Comparison of ENCODE assay signal across 8 cellular contexts in the genomic region with DNA sequence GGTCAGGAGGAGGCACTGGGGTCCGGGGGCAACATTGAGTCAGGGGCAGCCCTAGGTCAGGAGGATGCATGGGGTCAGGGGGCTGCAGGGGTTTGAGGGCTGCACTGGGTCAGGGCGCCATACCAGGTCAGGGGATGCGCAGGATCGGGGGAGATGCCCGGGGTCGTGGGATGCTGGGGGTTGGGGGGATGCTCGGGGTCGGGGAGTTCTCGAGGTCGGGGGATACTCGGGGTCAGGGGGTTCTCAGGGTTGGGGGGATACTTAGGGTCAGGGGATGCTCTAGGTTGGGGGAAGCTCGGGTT. TPM values are rescaled to one million over a fixed set of nuclear protein-coding genes. Genes with fewer than 3 reads are reported as not detected.
DNase-seq lines count a peak whose midpoint lies in the region; ATAC-seq and TF ChIP-seq lines count a peak whose summit lies in the region.

No MANE protein-coding gene starts in this region.

- H3K36me3 ChIP-seq in iPS-18a (ENCODE audit: control insufficient read depth, low read depth, low read length) = no peaks in the 10 kb centered on the region
- H3K36me3 ChIP-seq in stomach = peaks cover 0 to 9% (median 0%) of the 10 kb centered on the region in 4 donors

- TF ChIP-seq CTCF in stomach (IDR thresholded peaks at IDR 0.05) = no peak

- peaks cover 8% of the 10 kb centered on the region for H3K36me3 Mint-ChIP-seq in activated CD8-positive, alpha-beta memory T cell treated with anti-CD3 and anti-CD28 coated beads, Interleukin-2, amount 10 ng/mL, durations not matched to agents 7 days and 5 days
- H3K36me3 Mint-ChIP-seq in activated CD8-positive, alpha-beta T cell treated with anti-CD3 and anti-CD28 coated beads, Interleukin-2, amount 10 ng/mL, durations not matched to agents 7 days and 5 days (ENCODE audit: low read depth) = peaks cover 6% of the 10 kb centered on the region

- peak overlapping the region; percentile 66 for H3K4me3 ChIP-seq in iPS-18a (ENCODE audit: low read length)
- peak overlapping the region; percentile 96 to 99 (median 98) for H3K4me3 ChIP-seq in stomach

- H3K4me1 ChIP-seq in iPS-18a (ENCODE audit: control insufficient read depth, low read depth, low read length) (peaks cover 13% of the 10 kb centered on the region), stomach (peaks cover 0 to 39% (median 26%) of the 10 kb centered on the region in 4 donors)

- TF ChIP-seq EP300 in stomach (IDR thresholded peaks at IDR 0.05) = no peak

- intact Hi-C loops in stomach (cut with DNase I; ENCODE audit: low total_unique reads) = no loop called here

- H3K9me3 ChIP-seq in iPS-18a (ENCODE audit: control insufficient read depth, low read depth, low read length) (no peaks in the 10 kb centered on the region), stomach (no peaks in the 10 kb centered on the region)

- no peak for DNase-seq in activated CD8-positive, alpha-beta memory T cell treated with anti-CD3 and anti-CD28 coated beads, Interleukin-2, amount 10 ng/mL, durations not matched to agents 7 days and 5 days
- DNase-seq in activated CD8-positive, alpha-beta memory T cell treated with anti-CD3 and anti-CD28 coated beads for 24 hours = no peak
- no peak for DNase-seq in activated CD8-positive, alpha-beta T cell treated with anti-CD3 and anti-CD28 coated beads, Interleukin-2, amount 10 ng/mL, durations not matched to agents 7 days and 5 days
- no peak for DNase-seq in stomach
- DNase-seq in AML-193 (lab: John Stamatoyannopoulos, UW) = no peak
- no peak for DNase-seq in erythroblast (lab: John Stamatoyannopoulos, UW)
- no peak for DNase-seq in NOMO-1 (lab: John Stamatoyannopoulos, UW; ENCODE audit: unreplicated experiment in 2 of 2)

- no peak overlapping the region for H3K27ac ChIP-seq in iPS-18a (ENCODE audit: low read length)
- no peak overlapping the region for H3K27ac ChIP-seq in stomach

- H3K9ac ChIP-seq in iPS-18a (ENCODE audit: low read length) = no peak overlapping the region

- H3K4me1 Mint-ChIP-seq in activated CD8-positive, alpha-beta memory T cell treated with anti-CD3 and anti-CD28 coated beads, Interleukin-2, amount 10 ng/mL, durations not matched to agents 7 days and 5 days = peaks cover 32% of the 10 kb centered on the region
- H3K4me1 Mint-ChIP-seq in activated CD8-positive, alpha-beta T cell treated with anti-CD3 and anti-CD28 coated beads, Interleukin-2, amount 10 ng/mL, durations not matched to agents 7 days and 5 days (ENCODE audit: low read depth) = peaks cover 37% of the 10 kb centered on the region

- WGBS in stomach, 5 donors = 87 to 92% (median 89%) methylated on average over 10 to 12 of the region's 12 CpGs

- H3K9me3 Mint-ChIP-seq in activated CD8-positive, alpha-beta memory T cell treated with anti-CD3 and anti-CD28 coated beads, Interleukin-2, amount 10 ng/mL, durations not matched to agents 7 days and 5 days (ENCODE audit: low read depth) = no peaks in the 10 kb centered on the region
- H3K9me3 Mint-ChIP-seq in activated CD8-positive, alpha-beta T cell treated with anti-CD3 and anti-CD28 coated beads, Interleukin-2, amount 10 ng/mL, durations not matched to agents 7 days and 5 days (ENCODE audit: insufficient read depth) = no peaks in the 10 kb centered on the region

- POLR2A ChIA-PET in activated CD8-positive, alpha-beta T cell treated with anti-CD3 and anti-CD28 coated beads, Interleukin-2, amount 10 ng/mL, durations not matched to agents 7 days and 5 days (lab: Charles Lee) = interaction anchor here (0.5 to 3.1 kb wide), 6 partner anchors 10 to 123 kb away, joined by 3 to 26 read pairs (median 6); no protein-coding TSS in a partner anchor

- ATAC-seq in activated CD8-positive, alpha-beta memory T cell treated with anti-CD3 and anti-CD28 coated beads, Interleukin-2, amount 10 ng/mL, durations not matched to agents 7 days and 5 days = no peak
- no peak for ATAC-seq in activated CD8-positive, alpha-beta T cell treated with anti-CD3 and anti-CD28 coated beads, Interleukin-2, amount 10 ng/mL, durations not matched to agents 7 days and 5 days

- peak overlapping the region; percentile 85 for H3K4me3 Mint-ChIP-seq in activated CD8-positive, alpha-beta memory T cell treated with anti-CD3 and anti-CD28 coated beads, Interleukin-2, amount 10 ng/mL, durations not matched to agents 7 days and 5 days
- H3K4me3 Mint-ChIP-seq in activated CD8-positive, alpha-beta T cell treated with anti-CD3 and anti-CD28 coated beads, Interleukin-2, amount 10 ng/mL, durations not matched to agents 7 days and 5 days = peak overlapping the region; percentile 96

- no peak for TF ChIP-seq POLR2A in stomach (IDR thresholded peaks at IDR 0.05)
- no peak for TF ChIP-seq POLR2A in erythroblast (IDR thresholded peaks at IDR 0.05; ENCODE audit: low read length)

- H3K27me3 ChIP-seq in iPS-18a (ENCODE audit: control insufficient read depth, insufficient read depth, low read length) = no peaks in the 10 kb centered on the region
- H3K27me3 ChIP-seq in stomach = no peaks in the 10 kb centered on the region

- CTCF ChIA-PET in activated CD8-positive, alpha-beta memory T cell treated with anti-CD3 and anti-CD28 coated beads, Interleukin-2, amount 10 ng/mL, durations not matched to agents 7 days and 5 days (lab: Charles Lee) = interaction anchor here (0.8 to 3.0 kb wide), 4 partner anchors 12 to 65 kb away, joined by 3 to 13 read pairs (median 6); no protein-coding TSS in a partner anchor
- CTCF ChIA-PET in activated CD8-positive, alpha-beta T cell treated with anti-CD3 and anti-CD28 coated beads, Interleukin-2, amount 10 ng/mL, durations not matched to agents 7 days and 5 days (lab: Charles Lee) = interaction anchor here (0.7 to 2.3 kb wide), 4 partner anchors 8 to 100 kb away, joined by 3 to 11 read pairs (median 6); no protein-coding TSS in a partner anchor

- H3K27me3 Mint-ChIP-seq in activated CD8-positive, alpha-beta memory T cell treated with anti-CD3 and anti-CD28 coated beads, Interleukin-2, amount 10 ng/mL, durations not matched to agents 7 days and 5 days = no peaks in the 10 kb centered on the region
- H3K27me3 Mint-ChIP-seq in activated CD8-positive, alpha-beta T cell treated with anti-CD3 and anti-CD28 coated beads, Interleukin-2, amount 10 ng/mL, durations not matched to agents 7 days and 5 days (ENCODE audit: low read depth) = no peaks in the 10 kb centered on the region

- H3K27ac Mint-ChIP-seq in activated CD8-positive, alpha-beta memory T cell treated with anti-CD3 and anti-CD28 coated beads, Interleukin-2, amount 10 ng/mL, durations not matched to agents 7 days and 5 days = peak overlapping the region; percentile 90
- peak overlapping the region; percentile 92 for H3K27ac Mint-ChIP-seq in activated CD8-positive, alpha-beta T cell treated with anti-CD3 and anti-CD28 coated beads, Interleukin-2, amount 10 ng/mL, durations not matched to agents 7 days and 5 days

RNA-seq across cellular contexts. Expression of gene EXOC2, which starts 0.7 kb away (rescaled TPM):
- 10 to 100 TPM; 28.4 to 34.6 TPM for total RNA-seq in activated CD8-positive, alpha-beta memory T cell treated with anti-CD3 and anti-CD28 coated beads, Interleukin-2, amount 10 ng/mL, durations not matched to agents 7 days and 5 days
- total RNA-seq in activated CD8-positive, alpha-beta T cell treated with anti-CD3 and anti-CD28 coated beads, Interleukin-2, amount 10 ng/mL, durations not matched to agents 7 days and 5 days = 10 to 100 TPM; 34.5 to 34.9 TPM
- total RNA-seq in stomach = 10 to 100 TPM in 4 of 5 donors, 1 to 10 TPM in 1; 6.7 to 39.7 (median 20.3) TPM
- 1 to 10 TPM; 5.3 to 8.9 (median 8.5) TPM for polyA plus RNA-seq in stomach

RNA-seq across cellular contexts. Expression of gene HUS1B, which starts 36.8 kb away (rescaled TPM):
- total RNA-seq in activated CD8-positive, alpha-beta memory T cell treated with anti-CD3 and anti-CD28 coated beads, Interleukin-2, amount 10 ng/mL, durations not matched to agents 7 days and 5 days = 1 to 10 TPM; 1.2 to 1.9 TPM
- 1 to 10 TPM; 1.6 to 1.8 TPM for total RNA-seq in activated CD8-positive, alpha-beta T cell treated with anti-CD3 and anti-CD28 coated beads, Interleukin-2, amount 10 ng/mL, durations not matched to agents 7 days and 5 days
- total RNA-seq in stomach = 10 to 100 TPM in 1 of 5 donors, 1 to 10 TPM in 2, not detected in 2; 2.9 to 46.1 (median 4.8) TPM
- polyA plus RNA-seq in stomach = under 1 TPM in 1 of 3 donors, not detected in 2; 0.31 TPM
